19 cellular contexts compared by ENCODE assay signal in the genomic region with DNA sequence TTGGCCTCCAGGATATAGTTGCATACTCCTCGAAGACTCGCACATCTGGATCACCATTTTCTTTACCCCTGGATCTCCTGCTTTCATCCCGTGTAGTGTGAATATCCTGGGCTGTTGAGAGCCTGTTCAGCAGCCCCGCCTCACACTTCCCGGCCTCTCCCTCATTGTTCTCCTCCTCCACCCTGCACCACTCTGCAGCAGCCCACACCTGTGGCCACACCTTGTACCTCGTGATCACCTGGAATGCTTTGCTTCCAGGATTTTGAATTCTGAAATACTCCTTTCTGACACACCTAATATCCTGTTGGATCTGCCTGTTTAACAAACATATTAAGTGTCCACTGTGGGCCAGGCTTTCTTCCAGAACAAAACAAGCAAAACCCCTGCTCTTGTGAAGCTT. TPM values are rescaled to one million over a fixed set of nuclear protein-coding genes. Genes with fewer than 3 reads are reported as not detected.
DNase-seq lines count a peak whose midpoint lies in the region; ATAC-seq and TF ChIP-seq lines count a peak whose summit lies in the region.
"Had no signal": no experiment of that assay in that cellular context is flagged by ENCODE, and none has a peak within 500 bp of the region (broad histone marks: within the 10 kb centered on the region; RNA-seq: fewer than 3 reads in every experiment).

No MANE protein-coding gene starts in this region.

- DNase-seq in HT-29 (ENCODE audit: low spot score), result peak; percentile 77
- DNase-seq in NCI-H748 (lab: John Stamatoyannopoulos, UW; ENCODE audit: unreplicated experiment), result peak; percentile 85
- peak; percentile 65 for DNase-seq in hepatocyte (ENCODE audit: low spot score)
- DNase-seq in spleen, result no peak
- DNase-seq in natural killer cell, result no peak
- no peak for DNase-seq in activated gamma-delta T cell treated with Interleukin-2 at 50 U/mL for 16 hours
- DNase-seq in epidermal melanocyte (ENCODE audit: insufficient read length, low spot score), result no peak
- DNase-seq: activated naive CD4-positive, alpha-beta T cell; dermis blood vessel endothelial cell; HCEC 1CT; NCI-H1092; NCI-H524; stimulated activated CD4-positive, alpha-beta T cell treated with anti-CD3 and anti-CD28 coated beads, Interleukin-4, amount 100 ng/mL, for 4 hours; T-helper 17 cell had no signal

- no peaks in the 10 kb centered on the region for H3K36me3 Mint-ChIP-seq in natural killer cell
- H3K36me3 Mint-ChIP-seq: IgD-negative memory B cell had no signal

- TF ChIP-seq POLR2A in spleen (IDR thresholded peaks at IDR 0.05), result no peak

- peaks cover 0 to 7% of the 10 kb centered on the region in 2 donors for H3K27me3 Mint-ChIP-seq in natural killer cell (ENCODE audit: low read depth in 2 of 2)
- H3K27me3 Mint-ChIP-seq: T-helper 17 cell had no signal

- TF ChIP-seq CTCF in hepatocyte (IDR thresholded peaks at IDR 0.05; ENCODE audit: poor library complexity) (no peak), spleen (IDR thresholded peaks at IDR 0.05 in 8 of 11, conservative IDR thresholded peaks at IDR 0.05 in 3 of 11) (no peak), natural killer cell (IDR thresholded peaks at IDR 0.05) (no peak)

- WGBS in hepatocyte (ENCODE audit: low lambda C conversion rate, missing lambda C conversion rate), result 68% methylated on average over 6 of the region's 6 CpGs
- WGBS in spleen, 5 donors, result 83 to 88% (median 84%) methylated on average over 6 of the region's 6 CpGs

- H3K4me1 ChIP-seq in hepatocyte (ENCODE audit: insufficient read depth) (no peaks in the 10 kb centered on the region), spleen (peaks cover 0 to 47% (median 22%) of the 10 kb centered on the region in 6 donors)

- H3K9me2 ChIP-seq in hepatocyte (replicated peaks; ENCODE audit: insufficient read depth), result no peaks in the 10 kb centered on the region

- H3K4me1 Mint-ChIP-seq in natural killer cell, result peaks cover 16 to 23% of the 10 kb centered on the region in 2 donors
- H3K4me1 Mint-ChIP-seq: IgD-negative memory B cell had no signal

- no peaks in the 10 kb centered on the region for H3K27me3 ChIP-seq in hepatocyte
- no peaks in the 10 kb centered on the region for H3K27me3 ChIP-seq in spleen (replicated peaks in 1 of 7)
- H3K27me3 ChIP-seq: neural progenitor cell, vagina had no signal

- no peaks in the 10 kb centered on the region for H3K36me3 ChIP-seq in hepatocyte (replicated peaks; ENCODE audit: insufficient read depth, low read depth)
- no peaks in the 10 kb centered on the region for H3K36me3 ChIP-seq in spleen
- H3K36me3 ChIP-seq: neural progenitor cell, vagina had no signal

- H3K9me3 Mint-ChIP-seq in natural killer cell, result no peaks in the 10 kb centered on the region
- H3K9me3 Mint-ChIP-seq: IgD-negative memory B cell, neural progenitor cell had no signal

- H3K4me3 Mint-ChIP-seq in natural killer cell, result no peak overlapping the region
- H3K4me3 Mint-ChIP-seq: IgD-negative memory B cell, neural progenitor cell, T-helper 17 cell had no signal

- H3K27ac ChIP-seq in hepatocyte (peak overlapping the region; percentile 44), spleen (peak overlapping the region in 5 of 8 donors; percentile 49 to 80 (median 73))
- H3K27ac ChIP-seq: neural progenitor cell, vagina had no signal

- peaks cover 78% of the 10 kb centered on the region for H3K79me2 ChIP-seq in hepatocyte

- H3K4me3 ChIP-seq in hepatocyte (no peak overlapping the region), spleen (no peak overlapping the region)
- H3K4me3 ChIP-seq: neural progenitor cell, vagina had no signal

- no peak overlapping the region for H3K27ac Mint-ChIP-seq in natural killer cell
- H3K27ac Mint-ChIP-seq: IgD-negative memory B cell, neural progenitor cell, T-helper 17 cell had no signal

- no peak for ATAC-seq in natural killer cell
- ATAC-seq: activated CD4-positive, CD25-positive, alpha-beta regulatory T cell treated with anti-CD3 and anti-CD28 coated beads, Interleukin-2, amount 50 U/mL, for 24 hours; sciatic nerve; T-helper 17 cell had no signal

- peaks cover 7% of the 10 kb centered on the region for H4K20me1 ChIP-seq in hepatocyte (ENCODE audit: insufficient read depth, poor library complexity, severe bottlenecking)

- H3K9me3 ChIP-seq in hepatocyte (ENCODE audit: low read depth) (no peaks in the 10 kb centered on the region), spleen (no peaks in the 10 kb centered on the region)
- H3K9me3 ChIP-seq: vagina had no signal

- intact Hi-C loops in spleen (cut with DNase I; ENCODE audit: low total_unique reads), result no loop called here
- intact Hi-C loops in natural killer cell (cut with micrococcal nuclease), result no loop called here

- H2AFZ ChIP-seq in hepatocyte, result no peak overlapping the region
- H2AFZ ChIP-seq: neural progenitor cell had no signal

- H3K4me2 ChIP-seq in hepatocyte, result no peak overlapping the region
- H3K4me2 ChIP-seq: neural progenitor cell had no signal

RNA-seq across cellular contexts. Expression of a gene that starts 14.4 kb away (rescaled TPM):
- total RNA-seq in HT-29 (2014; rRNA removed; shearing (Covaris generic)), result 14.9 and 19.1 TPM in 2 replicates
- total RNA-seq in hepatocyte (19.3 and 21.9 TPM in 2 replicates), spleen (10 to 100 TPM in 6 of 7 donors, 1 to 10 TPM in 1; 9.9 to 17.0 (median 11.7) TPM), natural killer cell (1 to 10 TPM; 2.4 to 4.4 (median 4.3) TPM)
- polyA plus RNA-seq in hepatocyte (22.5 and 32.4 TPM in 2 replicates), spleen (1 to 10 TPM; 4.2 to 7.8 (median 7.8) TPM)

Comparison
In these comparisons a context has a peak if more than half of its experiments do, and no peak if none do; other contexts are left out.
1. DNase-seq: peak in HT-29 (single experiment), NCI-H748 (single experiment) and hepatocyte (single experiment); none in spleen (single experiment), natural killer cell (single experiment), activated gamma-delta T cell treated with Interleukin-2 at 50 U/mL for 16 hours (single experiment) and epidermal melanocyte (single experiment).